Comparison of ENCODE assay signal across 22 cellular contexts in genomic region chr6:44120692-44121443, GRCh38. TPM values are rescaled to one million over a fixed set of nuclear protein-coding genes. Genes with fewer than 3 reads are reported as not detected.
DNase-seq lines count a peak whose midpoint lies in the region; ATAC-seq and TF ChIP-seq lines count a peak whose summit lies in the region.
"Had no signal": no experiment of that assay in that cellular context is flagged by ENCODE, and none has a peak within 500 bp of the region (broad histone marks: within the 10 kb centered on the region; RNA-seq: fewer than 3 reads in every experiment).

No MANE protein-coding gene starts in this region.

- no peaks in the 10 kb centered on the region for H3K27me3 Mint-ChIP-seq in neural progenitor cell (ENCODE audit: insufficient read depth, low read depth)
- H3K27me3 Mint-ChIP-seq: activated naive CD8-positive, alpha-beta T cell treated with anti-CD3 and anti-CD28 coated beads, Interleukin-2, amount 10 ng/mL, durations not matched to agents 7 days and 5 days; brain; dendritic cell treated with granulocyte-macrophage colony-stimulating factor and Interleukin-4, amounts not matched to agents 40 ng/mL and 50 ng/mL, for 4 days; naive B cell had no signal

- H3K9ac ChIP-seq in BLaER1 (no peak overlapping the region), neural progenitor cell (no peak overlapping the region), neuronal stem cell (ENCODE audit: low read depth, low read length, poor library complexity) (no peak overlapping the region)

- H4K20me1 ChIP-seq in BLaER1 (peaks cover 100% of the 10 kb centered on the region), neural progenitor cell (ENCODE audit: low read depth) (peaks cover 100% of the 10 kb centered on the region)

- H3K79me2 ChIP-seq in neural progenitor cell (ENCODE audit: low read depth), result peaks cover 100% of the 10 kb centered on the region

- peaks cover 10% of the 10 kb centered on the region for H3K36me3 Mint-ChIP-seq in neural progenitor cell
- H3K36me3 Mint-ChIP-seq: brain, naive B cell had no signal

- H3K4me2 ChIP-seq in BLaER1, result peak overlapping the region; percentile 96
- peak overlapping the region; percentile 56 for H3K4me2 ChIP-seq in neural progenitor cell
- H3K4me2 ChIP-seq in neuronal stem cell (ENCODE audit: insufficient read depth, low read length, poor library complexity, severe bottlenecking), result no peak overlapping the region

- H4K91ac ChIP-seq in neuronal stem cell (ENCODE audit: low read depth, low read length, poor library complexity), result no peak overlapping the region

- TF ChIP-seq CTCF in breast epithelium (IDR thresholded peaks at IDR 0.05) (no peak), neural progenitor cell (IDR thresholded peaks at IDR 0.05) (no peak)

- H2BK12ac ChIP-seq in neuronal stem cell (ENCODE audit: low read length), result no peak overlapping the region

- H3K4me3 Mint-ChIP-seq in neural progenitor cell, result no peak overlapping the region
- H3K4me3 Mint-ChIP-seq: activated naive CD8-positive, alpha-beta T cell treated with anti-CD3 and anti-CD28 coated beads, Interleukin-2, amount 10 ng/mL, durations not matched to agents 7 days and 5 days; activated T-cell treated with anti-CD3 and anti-CD28 coated beads, Interleukin-2, amount 50 U/mL, for 72 hours; dendritic cell treated with granulocyte-macrophage colony-stimulating factor and Interleukin-4, amounts not matched to agents 40 ng/mL and 50 ng/mL, for 4 days; H9; naive B cell; T-helper 2 cell treated with Interferon-gamma antibody and Interleukin-4, amounts not matched to agents 5 μg/mL and 100 μg/mL, for 36 hours had no signal

- no peak overlapping the region for H4K8ac ChIP-seq in neuronal stem cell (ENCODE audit: low read depth, low read length)

- no peaks in the 10 kb centered on the region for H3K9me3 Mint-ChIP-seq in neural progenitor cell
- H3K9me3 Mint-ChIP-seq: activated naive CD8-positive, alpha-beta T cell treated with anti-CD3 and anti-CD28 coated beads, Interleukin-2, amount 10 ng/mL, durations not matched to agents 7 days and 5 days; activated T-cell treated with anti-CD3 and anti-CD28 coated beads, Interleukin-2, amount 50 U/mL, for 72 hours; brain; dendritic cell treated with granulocyte-macrophage colony-stimulating factor and Interleukin-4, amounts not matched to agents 40 ng/mL and 50 ng/mL, for 4 days; H9; naive B cell; T-helper 2 cell treated with Interferon-gamma antibody and Interleukin-4, amounts not matched to agents 5 μg/mL and 100 μg/mL, for 36 hours had no signal

- H3K36me3 ChIP-seq in BLaER1 (peaks cover 46% of the 10 kb centered on the region), breast epithelium (no peaks in the 10 kb centered on the region), neural progenitor cell (no peaks in the 10 kb centered on the region), neuronal stem cell (replicated peaks in 1 of 2; ENCODE audit: control insufficient read depth in 2 of 2, insufficient read depth in 2 of 2, low read length in 2 of 2) (peaks cover 0 to 48% of the 10 kb centered on the region in 2 donors)

- H3K9me3 ChIP-seq in BLaER1 (no peaks in the 10 kb centered on the region), breast epithelium (no peaks in the 10 kb centered on the region), neural progenitor cell (ENCODE audit: low read depth) (no peaks in the 10 kb centered on the region), neuronal stem cell (replicated peaks in 1 of 2; ENCODE audit: control insufficient read depth in 2 of 2, insufficient read depth in 1 of 2, low read depth in 1 of 2, low read length in 2 of 2) (no peaks in the 10 kb centered on the region)

- H3F3A ChIP-seq in neural progenitor cell (ENCODE audit: low read depth), result peaks cover 10% of the 10 kb centered on the region

- no CpG with 5 or more reads among the region's 4 CpGs for WGBS in neuronal stem cell (ENCODE audit: extremely low coverage in 2 of 2, insufficient read length in 2 of 2, insufficient replicate concordance in 1 of 2), 2 donors

- H2AFZ ChIP-seq in neural progenitor cell (replicated peaks) (no peak overlapping the region), neuronal stem cell (ENCODE audit: low read length) (no peak overlapping the region)

- H3K14ac ChIP-seq in neuronal stem cell (ENCODE audit: low read length), result no peak overlapping the region

- no peak overlapping the region for H3K4me3 ChIP-seq in BLaER1
- H3K4me3 ChIP-seq in breast epithelium, result no peak overlapping the region
- no peak overlapping the region for H3K4me3 ChIP-seq in neural progenitor cell
- no peak overlapping the region for H3K4me3 ChIP-seq in neuronal stem cell (ENCODE audit: low read length in 2 of 2)

- no peak overlapping the region for H2BK120ac ChIP-seq in neuronal stem cell (ENCODE audit: low read depth, low read length)

- TF ChIP-seq POLR2A in breast epithelium (IDR thresholded peaks at IDR 0.05), result no peak

- ATAC-seq in GM18909 (IDR thresholded peaks at IDR 0.05; ENCODE audit: poor library complexity, unreplicated experiment) (no peak), HG03378 (IDR thresholded peaks at IDR 0.05; ENCODE audit: unreplicated experiment) (no peak)
- ATAC-seq: activated T-cell treated with anti-CD3 and anti-CD28 coated beads, Interleukin-2, amount 50 U/mL, for 72 hours had no signal

- no peak overlapping the region for H3K18ac ChIP-seq in neuronal stem cell (ENCODE audit: low read length)

- no peak overlapping the region for H3K27ac ChIP-seq in BLaER1
- peak overlapping the region; percentile 27 to 73 for H3K27ac ChIP-seq in breast epithelium
- H3K27ac ChIP-seq in neural progenitor cell, result no peak overlapping the region
- no peak overlapping the region for H3K27ac ChIP-seq in neuronal stem cell (replicated peaks; ENCODE audit: low read length)

- peak overlapping the region; percentile 81 for H3K27ac Mint-ChIP-seq in neural progenitor cell
- H3K27ac Mint-ChIP-seq: activated T-cell treated with anti-CD3 and anti-CD28 coated beads, Interleukin-2, amount 50 U/mL, for 72 hours; dendritic cell treated with granulocyte-macrophage colony-stimulating factor and Interleukin-4, amounts not matched to agents 40 ng/mL and 50 ng/mL, for 4 days; T-helper 2 cell treated with Interferon-gamma antibody and Interleukin-4, amounts not matched to agents 5 μg/mL and 100 μg/mL, for 36 hours had no signal

- H3K4me1 Mint-ChIP-seq in neural progenitor cell, result peaks cover 46% of the 10 kb centered on the region

- H3K23ac ChIP-seq in neuronal stem cell (ENCODE audit: low read depth, low read length, poor library complexity), result no peak overlapping the region

- intact Hi-C loops in breast epithelium (cut with DNase I; ENCODE audit: low total_unique reads), result no loop called here

- H3K79me1 ChIP-seq in neuronal stem cell (ENCODE audit: low read depth, low read length), result peaks cover 6% of the 10 kb centered on the region

- H2BK5ac ChIP-seq in neuronal stem cell (ENCODE audit: low read length), result no peak overlapping the region

- H3K4me1 ChIP-seq in BLaER1 (peaks cover 97% of the 10 kb centered on the region), breast epithelium (peaks cover 0 to under 1% of the 10 kb centered on the region in 2 donors), neural progenitor cell (peaks cover 54% of the 10 kb centered on the region), neuronal stem cell (ENCODE audit: control insufficient read depth in 2 of 2, insufficient read depth in 1 of 2, low read depth in 1 of 2, low read length in 2 of 2) (peaks cover 16 to 19% of the 10 kb centered on the region in 2 donors)

- no peaks in the 10 kb centered on the region for H3K27me3 ChIP-seq in BLaER1
- no peaks in the 10 kb centered on the region for H3K27me3 ChIP-seq in breast epithelium
- H3K27me3 ChIP-seq in neural progenitor cell, result no peaks in the 10 kb centered on the region
- H3K27me3 ChIP-seq in neuronal stem cell (ENCODE audit: control insufficient read depth in 3 of 3, insufficient read depth in 3 of 3, low read depth in 1 of 3, low read length in 3 of 3), result no peaks in the 10 kb centered on the region

- no peak overlapping the region for H2AK5ac ChIP-seq in neuronal stem cell (ENCODE audit: low read depth, low read length)

- no peak overlapping the region for H3K4ac ChIP-seq in neuronal stem cell (ENCODE audit: low read length)

- peak; percentile 53 for DNase-seq in ELF-1 (ENCODE audit: low read depth, low spot score)
- no peak for DNase-seq in breast epithelium (ENCODE audit: low spot score in 2 of 2)
- DNase-seq in neural progenitor cell (ENCODE audit: low spot score), result peak; percentile 46
- no peak for DNase-seq in effector CD8-positive, alpha-beta T cell (lab: John Stamatoyannopoulos, UW)
- DNase-seq in neuronal stem cell (ENCODE audit: low spot score), result no peak
- DNase-seq: activated CD4-positive, CD25-positive, alpha-beta regulatory T cell; activated CD8-positive, alpha-beta memory T cell treated with anti-CD3 and anti-CD28 coated beads for 24 hours; activated naive CD8-positive, alpha-beta T cell treated with anti-CD3 and anti-CD28 coated beads, Interleukin-2, amount 10 ng/mL, durations not matched to agents 7 days and 5 days; activated T-cell treated with anti-CD3 and anti-CD28 coated beads, Interleukin-2, amount 50 U/mL, for 72 hours; erythroblast; H9; KBM-7; naive B cell; NCI-H1092 treated with DMSO at 0.1 percent for 48 hours; NCI-H2107; NCI-H526 had no signal

- no peak overlapping the region for H2BK15ac ChIP-seq in neuronal stem cell (ENCODE audit: low read length)

RNA-seq across cellular contexts. Expression of gene MRPL14, which starts 6.4 kb away (rescaled TPM):
- total RNA-seq in breast epithelium (10 to 100 TPM; 24.6 to 55.7 (median 30.4) TPM), neural progenitor cell (ENCODE audit: low replicate concordance) (40.4 and 53.5 TPM in 2 replicates)
- 64.6 TPM for polyA plus RNA-seq in neuronal stem cell (2013, experiment 1 of 2)
- 66.2 TPM for polyA plus RNA-seq in neuronal stem cell (2013, experiment 2 of 2)

RNA-seq across cellular contexts. Expression of gene TMEM63B, which starts 6.5 kb away (rescaled TPM):
- total RNA-seq in breast epithelium, result 10 to 100 TPM; 16.7 to 21.8 (median 18.9) TPM
- 25.4 and 30.8 TPM in 2 replicates for total RNA-seq in neural progenitor cell (ENCODE audit: low replicate concordance)
- polyA plus RNA-seq in neuronal stem cell (2013, experiment 1 of 2), result 28.8 TPM
- polyA plus RNA-seq in neuronal stem cell (2013, experiment 2 of 2), result 27.4 TPM

RNA-seq across cellular contexts. Expression of gene CAPN11, which starts 37.8 kb away (rescaled TPM):
- 1 to 10 TPM; 1.1 to 3.8 (median 2.9) TPM for total RNA-seq in breast epithelium
- 0.40 and 0.49 TPM in 2 replicates for total RNA-seq in neural progenitor cell (ENCODE audit: low replicate concordance)
- 0.17 TPM for polyA plus RNA-seq in neuronal stem cell (2013, experiment 1 of 2)
- polyA plus RNA-seq in neuronal stem cell (2013, experiment 2 of 2), result 0.14 TPM
- total RNA-seq: activated naive CD8-positive, alpha-beta T cell treated with anti-CD3 and anti-CD28 coated beads, Interleukin-2, amount 10 ng/mL, durations not matched to agents 7 days and 5 days had no signal

Comparison
In these comparisons a context has a peak if more than half of its experiments do, and no peak if none do; other contexts are left out.
1. H3K27ac ChIP-seq: peak in breast epithelium (2 of 2); none in BLaER1 (single experiment), neural progenitor cell (single experiment) and neuronal stem cell (single experiment).
2. DNase-seq: peak in ELF-1 (single experiment) and neural progenitor cell (single experiment); none in breast epithelium (0 of 2), effector CD8-positive, alpha-beta T cell (single experiment) and neuronal stem cell (single experiment).